Comparison of ENCODE assay signal across 16 cellular contexts in the genomic region with DNA sequence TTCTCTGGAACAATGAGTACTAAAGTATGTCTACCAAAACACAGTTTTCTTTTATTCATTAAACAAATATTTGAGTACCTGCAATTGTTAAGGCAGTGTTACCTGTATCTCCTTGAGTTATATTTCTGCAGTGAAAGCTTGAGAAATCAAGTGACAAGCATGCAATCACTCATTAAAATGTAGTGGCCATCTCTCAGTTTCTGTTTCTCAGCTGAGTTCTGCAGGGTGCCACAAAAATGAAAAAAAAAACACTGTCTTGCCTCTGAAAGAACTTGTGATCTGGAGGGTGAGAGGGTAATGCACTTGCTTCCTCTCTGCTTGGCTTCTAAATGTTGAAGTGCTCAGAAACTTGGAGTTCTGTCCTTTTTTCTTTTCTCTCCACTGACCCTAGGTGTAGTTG. TPM values are rescaled to one million over a fixed set of nuclear protein-coding genes. Genes with fewer than 3 reads are reported as not detected.
A peak's percentile ranks its signal among the peaks of the same experiment; 100 is the strongest.
DNase-seq lines count a peak whose midpoint lies in the region; ATAC-seq, FAIRE-seq and TF ChIP-seq lines count a peak whose summit lies in the region.
"Had no signal": no experiment of that assay in that cellular context is flagged by ENCODE, and none has a peak within 500 bp of the region (broad histone marks: within the 10 kb centered on the region; RNA-seq: fewer than 3 reads in every experiment).

No MANE protein-coding gene starts in this region.

- H3K27me3 ChIP-seq in KMS-11 (ENCODE audit: insufficient read depth, low read depth): no peaks in the 10 kb centered on the region
- H3K27me3 ChIP-seq in HepG2 (ENCODE audit: control insufficient read depth in 1 of 2, insufficient read depth in 2 of 2, low read length in 2 of 2): no peaks in the 10 kb centered on the region
- H3K27me3 ChIP-seq: SJCRH30 had no signal

- H3K4me3 ChIP-seq in KMS-11 (IDR thresholded peaks at IDR 0.05; ENCODE audit: insufficient read depth, low read depth, low read length): no peak overlapping the region
- no peak overlapping the region for H3K4me3 ChIP-seq in mucosa of descending colon
- H3K4me3 ChIP-seq in HepG2 (replicated peaks in 1 of 3; ENCODE audit: insufficient read depth in 1 of 3, low read depth in 2 of 3, low read length in 3 of 3): no peak overlapping the region
- H3K4me3 ChIP-seq: SJCRH30 had no signal

- DNase-seq in GM18507 (ENCODE audit: extremely low spot score, insufficient read length, low read depth) (no peak), mucosa of descending colon (no peak), iPS-NIHi7 (ENCODE audit: extremely low spot score) (no peak), HepG2 (ENCODE audit: low spot score) (no peak)
- DNase-seq: activated T-cell treated with anti-CD3 and anti-CD28 coated beads, Interleukin-2, amount 50 U/mL, for 72 hours; effector memory CD8-positive, alpha-beta T cell; EL; naive thymus-derived CD8-positive, alpha-beta T cell; NCI-H2081 treated with DMSO at 0.1 percent for 48 hours; right cardiac atrium; SJCRH30; substantia nigra had no signal

- H3K4me1 ChIP-seq in KMS-11 (ENCODE audit: low read depth, poor library complexity, severe bottlenecking) (peaks cover 42% of the 10 kb centered on the region), mucosa of descending colon (ENCODE audit: low read depth) (no peaks in the 10 kb centered on the region), HepG2 (ENCODE audit: insufficient read depth, low read length) (peaks cover 16% of the 10 kb centered on the region)

- no peak overlapping the region for H3K9ac ChIP-seq in KMS-11
- H3K9ac ChIP-seq in HepG2 (ENCODE audit: insufficient read depth, low read depth, low read length): no peak overlapping the region

- in situ Hi-C loops in HepG2 (cut with HindIII; ENCODE audit: extremely low pct_ligation_motif_present, low pct_unique_long_range_greater_than_20kb): no loop called here

- CTCF ChIA-PET in HepG2 (lab: Yijun Ruan, JAX; ENCODE audit: low intra/inter-chr PET ratio, low total read pairs): no interaction called here

- no TSS peak for BruUV-seq in HepG2 (replicated peaks; lab: Mats Ljungman, UMichigan)

- peak overlapping the region; percentile 31; the same call in 1 of the 2 replicates for H3K27ac ChIP-seq in KMS-11
- no peak overlapping the region for H3K27ac ChIP-seq in HepG2 (ENCODE audit: extremely low read length, insufficient read depth, low read length)
- H3K27ac ChIP-seq: SJCRH30 had no signal

- ATAC-seq in GM19351 (IDR thresholded peaks at IDR 0.05; ENCODE audit: unreplicated experiment) (peak; percentile 77), HG02678 (IDR thresholded peaks at IDR 0.05; ENCODE audit: unreplicated experiment) (peak; percentile 84), HG03280 (IDR thresholded peaks at IDR 0.05; ENCODE audit: unreplicated experiment) (no peak), mucosa of descending colon (no peak), HepG2 (no peak)
- ATAC-seq: activated T-cell treated with anti-CD3 and anti-CD28 coated beads, Interleukin-2, amount 50 U/mL, for 72 hours; effector memory CD8-positive, alpha-beta T cell; naive thymus-derived CD8-positive, alpha-beta T cell; right cardiac atrium had no signal

- no peak overlapping the region for H2AFZ ChIP-seq in KMS-11 (ENCODE audit: low read depth)
- no peak overlapping the region for H2AFZ ChIP-seq in HepG2 (ENCODE audit: low read length)

- no peaks in the 10 kb centered on the region for H3K36me3 ChIP-seq in KMS-11 (ENCODE audit: insufficient read depth)
- H3K36me3 ChIP-seq in mucosa of descending colon (ENCODE audit: low read depth): no peaks in the 10 kb centered on the region
- peaks cover 0 to 5% of the 10 kb centered on the region in 2 experiments; a peak in 4 of 5 replicates for H3K36me3 ChIP-seq in HepG2 (replicated peaks in 1 of 2; ENCODE audit: control insufficient read depth in 1 of 2, insufficient read depth in 2 of 2, low read length in 2 of 2)

- POLR2A ChIA-PET in HepG2 (lab: Yijun Ruan, JAX): no interaction called here

- H3K79me2 ChIP-seq in KMS-11 (ENCODE audit: insufficient read depth, low read depth) (peaks cover 94% of the 10 kb centered on the region), HepG2 (ENCODE audit: insufficient read depth, low read length) (peaks cover 97% of the 10 kb centered on the region)

- peak overlapping the region; percentile 37 for H3K4me2 ChIP-seq in KMS-11
- H3K4me2 ChIP-seq in HepG2 (ENCODE audit: low read depth, low read length): no peak overlapping the region

- TF ChIP-seq EP300 in HepG2 (IDR thresholded peaks at IDR 0.05; ENCODE audit: low read depth in 2 of 2, low read length in 2 of 2) (no peak), HepG2 (CRISPR knock-in tag; IDR thresholded peaks at IDR 0.05; ENCODE audit: borderline replicate concordance) (no peak)

- TF ChIP-seq POLR2A in HepG2 (IDR thresholded peaks at IDR 0.05; ENCODE audit: insufficient read depth in 1 of 2, low read depth in 2 of 2, low read length in 2 of 2): no peak

- TF ChIP-seq RAD21 in HepG2 (CRISPR knock-in tag; IDR thresholded peaks at IDR 0.05): no peak

- FAIRE-seq in GM18507 (lab: Jason Lieb, UNC) (peak; percentile 70), HepG2 (lab: Jason Lieb, UNC) (no peak)

- no peaks in the 10 kb centered on the region for H3K9me3 ChIP-seq in mucosa of descending colon
- no peaks in the 10 kb centered on the region for H3K9me3 ChIP-seq in HepG2 (ENCODE audit: low read length)
- H3K9me3 ChIP-seq: SJCRH30 had no signal

- TF ChIP-seq CTCF in KMS-11 (conservative IDR thresholded peaks at IDR 0.05; ENCODE audit: low read depth, low read length) (no peak), mucosa of descending colon (IDR thresholded peaks at IDR 0.05) (no peak), HepG2 (CRISPR knock-in tag; IDR thresholded peaks at IDR 0.05) (no peak)

- H4K20me1 ChIP-seq in KMS-11 (ENCODE audit: insufficient read depth) (peaks cover 24% of the 10 kb centered on the region), HepG2 (ENCODE audit: insufficient read depth, low read length) (peaks cover 7% of the 10 kb centered on the region; the same call in 1 of the 2 replicates)

- intact Hi-C loops in mucosa of descending colon (cut with DNase I, micrococcal nuclease) (no loop called here), HepG2 (cut with micrococcal nuclease; ENCODE audit: unreplicated experiment) (no loop called here)

TF ChIP-seq in HepG2, 621 proteins besides CTCF, POLR2A, EP300 and RAD21:
- TF ChIP-seq MTA3 (CRISPR knock-in tag; IDR thresholded peaks at IDR 0.05) (no peak), ZNF335 (CRISPR knock-in tag; IDR thresholded peaks at IDR 0.05) (no peak), ZNF354B (CRISPR knock-in tag; IDR thresholded peaks at IDR 0.05) (no peak)
TF ChIP-seq in HepG2: peak in this region for 0.

RNA-seq across cellular contexts. Expression of a gene that starts 6.8 kb away (rescaled TPM):
- total RNA-seq in mucosa of descending colon: 10 to 100 TPM; 20.3 to 30.1 (median 25.9) TPM
- 17.3 and 46.6 TPM in 2 replicates for total RNA-seq in HepG2 (2016; rRNA removed; fragmentation: Illumina TruSeq; extraction: Trizol)
- total RNA-seq in HepG2 (2016; cell fraction: cytosol; rRNA removed; fragmentation: Illumina TruSeq; extraction: Trizol; ENCODE audit: low read depth): 4.8 and 5.0 TPM in 2 replicates
- 15.6 and 43.0 TPM in 2 replicates for total RNA-seq in HepG2 (2016; cell fraction: insoluble cytoplasmic fraction; rRNA removed; fragmentation: Illumina TruSeq; extraction: Trizol)
- total RNA-seq in HepG2 (2016; cell fraction: membrane; rRNA removed; fragmentation: Illumina TruSeq; extraction: Trizol): 22.5 and 28.8 TPM in 2 replicates
- 34.3 and 37.9 TPM in 2 replicates for total RNA-seq in HepG2 (2016; cell fraction: nucleus; rRNA removed; fragmentation: Illumina TruSeq; extraction: Trizol)
- polyA plus RNA-seq in HepG2 (2011; rRNA removed): 7.2 and 8.9 TPM in 2 replicates
- 3.4 and 6.2 TPM in 2 replicates for polyA plus RNA-seq in HepG2 (2011; cell fraction: cytosol; rRNA removed)
- 9.4 and 9.5 TPM in 2 replicates for polyA plus RNA-seq in HepG2 (2011; cell fraction: nucleus; rRNA removed)
- polyA plus RNA-seq in HepG2 (2012): 10.3 and 11.4 TPM in 2 replicates
- polyA plus RNA-seq in HepG2 (2016; cell fraction: cytosol; fragmentation: Illumina TruSeq; extraction: Trizol; ENCODE audit: low read depth): 0.72 and 0.80 TPM in 2 replicates
- polyA plus RNA-seq in HepG2 (2016; cell fraction: insoluble cytoplasmic fraction; fragmentation: Illumina TruSeq; extraction: Trizol; ENCODE audit: low read depth): 23.3 and 24.6 TPM in 2 replicates
- 3.3 and 4.0 TPM in 2 replicates for polyA plus RNA-seq in HepG2 (2016; cell fraction: membrane; fragmentation: Illumina TruSeq; extraction: Trizol; ENCODE audit: low read depth)
- polyA plus RNA-seq in HepG2 (2016; cell fraction: nucleus; fragmentation: Illumina TruSeq; extraction: Trizol; ENCODE audit: insufficient read depth, low read depth): 22.8 and 23.9 TPM in 2 replicates
- 33.0 and 71.4 TPM in 2 replicates for polyA minus RNA-seq in HepG2 (2011; rRNA and poly(A)+ RNA removed; ENCODE audit: low replicate concordance)
- polyA minus RNA-seq in HepG2 (2011; cell fraction: cytosol; rRNA and poly(A)+ RNA removed): 26.7 and 34.0 TPM in 2 replicates
- polyA minus RNA-seq in HepG2 (2011; cell fraction: nucleus; rRNA and poly(A)+ RNA removed): 50.7 and 52.3 TPM in 2 replicates

Comparison
In these comparisons a context has a peak if more than half of its experiments do, and no peak if none do; other contexts are left out.
1. ATAC-seq: peak in GM19351 (single experiment) and HG02678 (single experiment); none in HG03280 (single experiment), mucosa of descending colon (single experiment) and HepG2 (single experiment).